ENCODE assay signal across 9 cellular contexts in the genomic region with DNA sequence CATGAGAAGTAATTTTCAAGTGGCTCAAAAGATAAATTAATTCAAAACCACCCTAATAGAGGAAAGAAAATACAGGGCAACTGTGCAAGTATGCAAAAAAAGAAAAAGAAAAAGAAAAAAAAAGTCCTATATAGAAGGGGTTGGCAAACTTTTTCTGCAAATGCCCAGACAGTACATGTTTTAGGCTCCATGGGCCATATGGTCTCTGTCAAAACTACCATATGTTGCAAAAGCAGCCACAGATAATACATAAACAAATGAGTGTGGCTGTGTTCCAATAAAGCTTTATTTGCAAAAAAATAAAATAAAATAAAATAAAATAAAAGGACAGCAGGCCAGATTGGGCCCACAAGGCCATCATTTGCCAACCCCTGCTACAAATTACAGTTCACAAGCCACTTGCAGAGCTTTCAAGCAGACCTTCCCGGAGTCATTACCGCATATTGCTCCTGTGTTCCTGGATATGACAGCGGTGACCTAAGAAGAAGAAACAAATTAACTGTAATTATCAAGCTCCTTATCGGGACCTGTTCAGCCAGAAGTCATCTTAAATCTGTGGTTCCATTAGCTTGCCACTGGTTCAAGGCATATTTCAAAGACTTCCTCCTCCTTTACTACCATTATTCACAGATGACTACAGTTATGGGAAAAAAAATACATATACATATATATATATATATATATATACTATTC. TPM values are rescaled to one million over a fixed set of nuclear protein-coding genes. Genes with fewer than 3 reads are reported as not detected.
DNase-seq lines count a peak whose midpoint lies in the region; ATAC-seq and TF ChIP-seq lines count a peak whose summit lies in the region.
"Had no signal": no experiment of that assay in that cellular context is flagged by ENCODE, and none has a peak within 500 bp of the region (broad histone marks: within the 10 kb centered on the region; RNA-seq: fewer than 3 reads in every experiment).

No MANE protein-coding gene starts in this region.

- H3K36me3 ChIP-seq in sigmoid colon, result peaks cover 0 to 36% (median 12%) of the 10 kb centered on the region in 4 donors
- H3K36me3 ChIP-seq in effector memory CD4-positive, alpha-beta T cell (ENCODE audit: control insufficient read depth, insufficient read depth, low read length), result peaks cover 12% of the 10 kb centered on the region

- 91% methylated on average over 4 of the region's 4 CpGs for WGBS in sigmoid colon, 2 donors

- H3K9me3 Mint-ChIP-seq in central memory CD8-positive, alpha-beta T cell, result no peaks in the 10 kb centered on the region

- H3K27me3 Mint-ChIP-seq in central memory CD8-positive, alpha-beta T cell, result no peaks in the 10 kb centered on the region

- TF ChIP-seq POLR2A in sigmoid colon (IDR thresholded peaks at IDR 0.05) (no peak), erythroblast (IDR thresholded peaks at IDR 0.05; ENCODE audit: low read length) (no peak)

- peaks cover 29% of the 10 kb centered on the region for H3K4me1 Mint-ChIP-seq in central memory CD8-positive, alpha-beta T cell

- H3K4me3 ChIP-seq in sigmoid colon, result no peak overlapping the region
- H3K4me3 ChIP-seq in effector memory CD4-positive, alpha-beta T cell (ENCODE audit: insufficient read depth, low read depth, low read length, poor library complexity, severe bottlenecking), result no peak overlapping the region

- peaks cover 35% of the 10 kb centered on the region for H3K36me3 Mint-ChIP-seq in central memory CD8-positive, alpha-beta T cell (ENCODE audit: insufficient read depth)

- intact Hi-C loops in sigmoid colon (cut with DNase I), result no loop called here

- no peak overlapping the region for H3K4me3 Mint-ChIP-seq in central memory CD8-positive, alpha-beta T cell

- DNase-seq in NCI-H510A treated with DMSO at 0.1 percent for 48 hours (lab: John Stamatoyannopoulos, UW), result peak; percentile 28
- DNase-seq in NCI-H510A (lab: John Stamatoyannopoulos, UW), result no peak
- peak; percentile 87 for DNase-seq in NCI-H69 (lab: John Stamatoyannopoulos, UW)
- no peak for DNase-seq in central memory CD8-positive, alpha-beta T cell (ENCODE audit: low spot score in 2 of 2)
- no peak for DNase-seq in sigmoid colon
- no peak for DNase-seq in erythroblast (lab: John Stamatoyannopoulos, UW)
- DNase-seq in effector memory CD4-positive, alpha-beta T cell, result no peak
- DNase-seq: H7 had no signal

- peaks cover 0 to 45% (median 41%) of the 10 kb centered on the region in 4 donors for H3K4me1 ChIP-seq in sigmoid colon
- peaks cover 19% of the 10 kb centered on the region for H3K4me1 ChIP-seq in effector memory CD4-positive, alpha-beta T cell (ENCODE audit: control insufficient read depth, insufficient read depth, low read length, poor library complexity, severe bottlenecking)

- peak overlapping the region; percentile 97 for H3K27ac Mint-ChIP-seq in central memory CD8-positive, alpha-beta T cell (ENCODE audit: low read depth)

- H3K27ac ChIP-seq in sigmoid colon, result peak overlapping the region; percentile 11 to 85 (median 82)
- no peak overlapping the region for H3K27ac ChIP-seq in effector memory CD4-positive, alpha-beta T cell (ENCODE audit: insufficient read depth, low read length, poor library complexity, severe bottlenecking)

- TF ChIP-seq CTCF in sigmoid colon (IDR thresholded peaks at IDR 0.05), result no peak

- no peaks in the 10 kb centered on the region for H3K27me3 ChIP-seq in sigmoid colon
- H3K27me3 ChIP-seq in effector memory CD4-positive, alpha-beta T cell (replicated peaks; ENCODE audit: control insufficient read depth, insufficient read depth, low read length, poor library complexity, severe bottlenecking), result no peaks in the 10 kb centered on the region

- H3K9me3 ChIP-seq in sigmoid colon, result no peaks in the 10 kb centered on the region
- H3K9me3 ChIP-seq in effector memory CD4-positive, alpha-beta T cell (ENCODE audit: control insufficient read depth, low read length), result no peaks in the 10 kb centered on the region

- ATAC-seq in central memory CD8-positive, alpha-beta T cell (replicated peaks; ENCODE audit: extremely low read depth, poor library complexity, severe bottlenecking), result no peak
- ATAC-seq in HG02970 (IDR thresholded peaks at IDR 0.05; ENCODE audit: low FRiP score, unreplicated experiment), result no peak

- no peak for TF ChIP-seq EP300 in sigmoid colon (IDR thresholded peaks at IDR 0.05)

RNA-seq across cellular contexts. Expression of a gene that starts 15.9 kb away (rescaled TPM):
- total RNA-seq in sigmoid colon, result 10 to 100 TPM; 45.5 to 62.5 (median 55.7) TPM
- polyA plus RNA-seq in sigmoid colon, result 10 to 100 TPM; 19.9 to 23.5 (median 22.8) TPM

RNA-seq across cellular contexts. Expression of a gene that starts 38.5 kb away (rescaled TPM):
- 10 to 100 TPM; 25.3 to 35.2 (median 28.8) TPM for total RNA-seq in sigmoid colon
- 10 to 100 TPM; 34.9 to 54.0 (median 37.8) TPM for polyA plus RNA-seq in sigmoid colon

Comparison
In these comparisons a context has a peak if more than half of its experiments do, and no peak if none do; other contexts are left out.
1. DNase-seq: peak in NCI-H510A treated with DMSO at 0.1 percent for 48 hours (single experiment) and NCI-H69 (single experiment); none in NCI-H510A (single experiment), central memory CD8-positive, alpha-beta T cell (0 of 2), sigmoid colon (single experiment), erythroblast (0 of 2) and effector memory CD4-positive, alpha-beta T cell (0 of 3).